12 cellular contexts compared by ENCODE assay signal in the genomic region with DNA sequence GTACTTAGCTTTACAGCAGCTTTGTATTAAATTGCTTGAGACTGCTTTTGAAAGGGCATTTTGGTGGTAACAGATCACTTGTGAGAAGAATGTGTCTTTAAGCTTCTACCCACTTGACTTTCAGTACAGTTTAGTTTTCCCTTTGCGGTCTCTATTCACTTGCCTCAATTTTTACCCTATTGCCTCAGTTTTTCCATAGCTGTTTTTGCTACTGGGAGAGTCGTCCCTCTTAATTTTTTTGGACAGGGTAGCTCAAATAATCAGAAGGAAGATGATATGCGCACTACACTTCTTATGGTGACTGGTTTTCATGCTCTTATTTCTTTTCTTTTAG. TPM values are rescaled to one million over a fixed set of nuclear protein-coding genes. Genes with fewer than 3 reads are reported as not detected.
DNase-seq lines count a peak whose midpoint lies in the region; ATAC-seq and TF ChIP-seq lines count a peak whose summit lies in the region.
"Had no signal": no experiment of that assay in that cellular context is flagged by ENCODE, and none has a peak within 500 bp of the region (broad histone marks: within the 10 kb centered on the region; RNA-seq: fewer than 3 reads in every experiment).

No MANE protein-coding gene starts in this region.

- H3K36me3 Mint-ChIP-seq in activated CD4-positive, alpha-beta memory T cell treated with anti-CD3 and anti-CD28 coated beads for 36 hours: peaks cover 19% of the 10 kb centered on the region
- peaks cover 45% of the 10 kb centered on the region for H3K36me3 Mint-ChIP-seq in activated CD4-positive, alpha-beta memory T cell treated with anti-CD3 and anti-CD28 coated beads, Interleukin-2, amount 10 ng/mL, durations not matched to agents 7 days and 5 days (ENCODE audit: low read depth)
- peaks cover 40% of the 10 kb centered on the region for H3K36me3 Mint-ChIP-seq in activated naive CD8-positive, alpha-beta T cell treated with anti-CD3 and anti-CD28 coated beads, Interleukin-2, amount 50 U/mL, for 24 hours (ENCODE audit: low read depth)

- peak overlapping the region; percentile 44 for H3K27ac Mint-ChIP-seq in activated CD4-positive, alpha-beta memory T cell treated with anti-CD3 and anti-CD28 coated beads for 36 hours
- no peak overlapping the region for H3K27ac Mint-ChIP-seq in activated CD4-positive, alpha-beta memory T cell treated with anti-CD3 and anti-CD28 coated beads, Interleukin-2, amount 10 ng/mL, durations not matched to agents 7 days and 5 days
- H3K27ac Mint-ChIP-seq in activated naive CD8-positive, alpha-beta T cell treated with anti-CD3 and anti-CD28 coated beads, Interleukin-2, amount 50 U/mL, for 24 hours: peak overlapping the region; percentile 98

- no peaks in the 10 kb centered on the region for H4K20me1 ChIP-seq in KMS-11 (ENCODE audit: insufficient read depth)

- peaks cover 40% of the 10 kb centered on the region for H3K4me1 ChIP-seq in KMS-11 (ENCODE audit: low read depth, poor library complexity, severe bottlenecking)
- H3K4me1 ChIP-seq in spleen: peaks cover 52 to 98% (median 92%) of the 10 kb centered on the region in 6 donors

- 64 to 76% (median 67%) methylated on average over 3 of the region's 3 CpGs for WGBS in spleen, 5 donors

- no peaks in the 10 kb centered on the region for H3K9me3 ChIP-seq in spleen
- H3K9me3 ChIP-seq: ascending aorta, suprapubic skin had no signal

- POLR2A ChIA-PET in activated CD4-positive, alpha-beta memory T cell treated with anti-CD3 and anti-CD28 coated beads for 36 hours (lab: Charles Lee): interaction anchor here (0.7 to 2.9 kb wide), 6 partner anchors 11 to 113 kb away, joined by 3 to 22 read pairs (median 4); a partner anchor contains a TSS
- POLR2A ChIA-PET in activated CD4-positive, alpha-beta memory T cell treated with anti-CD3 and anti-CD28 coated beads, Interleukin-2, amount 10 ng/mL, durations not matched to agents 7 days and 5 days (lab: Charles Lee): interaction anchor here (1.1 to 3.5 kb wide), 4 partner anchors 11 to 22 kb away, joined by 3 to 19 read pairs (median 7); a partner anchor contains a TSS

- H3K79me2 ChIP-seq in KMS-11 (ENCODE audit: insufficient read depth, low read depth): peaks cover 31% of the 10 kb centered on the region

- peak; percentile 56 for ATAC-seq in activated naive CD8-positive, alpha-beta T cell treated with anti-CD3 and anti-CD28 coated beads, Interleukin-2, amount 50 U/mL, for 24 hours
- no peak for ATAC-seq in HG02642 (IDR thresholded peaks at IDR 0.05; ENCODE audit: poor library complexity, unreplicated experiment)

- no peaks in the 10 kb centered on the region for H3K27me3 Mint-ChIP-seq in activated CD4-positive, alpha-beta memory T cell treated with anti-CD3 and anti-CD28 coated beads for 36 hours
- H3K27me3 Mint-ChIP-seq in activated CD4-positive, alpha-beta memory T cell treated with anti-CD3 and anti-CD28 coated beads, Interleukin-2, amount 10 ng/mL, durations not matched to agents 7 days and 5 days: no peaks in the 10 kb centered on the region
- no peaks in the 10 kb centered on the region for H3K27me3 Mint-ChIP-seq in activated naive CD8-positive, alpha-beta T cell treated with anti-CD3 and anti-CD28 coated beads, Interleukin-2, amount 50 U/mL, for 24 hours

- H3K27ac ChIP-seq in KMS-11: no peak overlapping the region
- H3K27ac ChIP-seq in spleen: peak overlapping the region in 5 of 8 donors; percentile 2 to 75 (median 69)
- H3K27ac ChIP-seq: ascending aorta, suprapubic skin had no signal

- DNase-seq in activated CD4-positive, alpha-beta memory T cell treated with anti-CD3 and anti-CD28 coated beads for 36 hours: no peak
- no peak for DNase-seq in activated CD4-positive, alpha-beta memory T cell treated with anti-CD3 and anti-CD28 coated beads, Interleukin-2, amount 10 ng/mL, durations not matched to agents 7 days and 5 days
- no peak for DNase-seq in activated naive CD8-positive, alpha-beta T cell treated with anti-CD3 and anti-CD28 coated beads, Interleukin-2, amount 50 U/mL, for 24 hours
- DNase-seq in spleen (no peak), NCI-H1930 (lab: John Stamatoyannopoulos, UW) (no peak), DMS53 (lab: John Stamatoyannopoulos, UW) (no peak)
- DNase-seq: T1000 had no signal

- peak overlapping the region; percentile 44 for H3K4me3 Mint-ChIP-seq in activated CD4-positive, alpha-beta memory T cell treated with anti-CD3 and anti-CD28 coated beads for 36 hours
- H3K4me3 Mint-ChIP-seq in activated CD4-positive, alpha-beta memory T cell treated with anti-CD3 and anti-CD28 coated beads, Interleukin-2, amount 10 ng/mL, durations not matched to agents 7 days and 5 days: no peak overlapping the region
- peak overlapping the region; percentile 74 for H3K4me3 Mint-ChIP-seq in activated naive CD8-positive, alpha-beta T cell treated with anti-CD3 and anti-CD28 coated beads, Interleukin-2, amount 50 U/mL, for 24 hours

- intact Hi-C loops in activated CD4-positive, alpha-beta memory T cell treated with anti-CD3 and anti-CD28 coated beads for 36 hours (cut with micrococcal nuclease): loop anchor here (1.0 to 10.0 kb wide), 6 partner anchors 108 to 1661 kb away; a partner anchor contains a TSS
- intact Hi-C loops in spleen (cut with DNase I; ENCODE audit: low total_unique reads): no loop called here

- no peak overlapping the region for H2AFZ ChIP-seq in KMS-11 (ENCODE audit: low read depth)

- no peaks in the 10 kb centered on the region for H3K9me3 Mint-ChIP-seq in activated CD4-positive, alpha-beta memory T cell treated with anti-CD3 and anti-CD28 coated beads for 36 hours
- H3K9me3 Mint-ChIP-seq in activated CD4-positive, alpha-beta memory T cell treated with anti-CD3 and anti-CD28 coated beads, Interleukin-2, amount 10 ng/mL, durations not matched to agents 7 days and 5 days: no peaks in the 10 kb centered on the region
- no peaks in the 10 kb centered on the region for H3K9me3 Mint-ChIP-seq in activated naive CD8-positive, alpha-beta T cell treated with anti-CD3 and anti-CD28 coated beads, Interleukin-2, amount 50 U/mL, for 24 hours

- no peak for TF ChIP-seq POLR2A in spleen (IDR thresholded peaks at IDR 0.05)

- CTCF ChIA-PET in activated CD4-positive, alpha-beta memory T cell treated with anti-CD3 and anti-CD28 coated beads for 36 hours (lab: Charles Lee): interaction anchor here (0.6 to 2.0 kb wide), 12 partner anchors 9 to 464 kb away, joined by 3 to 15 read pairs (median 3); a partner anchor contains a TSS
- CTCF ChIA-PET in activated CD4-positive, alpha-beta memory T cell treated with anti-CD3 and anti-CD28 coated beads, Interleukin-2, amount 10 ng/mL, durations not matched to agents 7 days and 5 days (lab: Charles Lee): interaction anchor here (0.6 to 2.0 kb wide), 5 partner anchors 8 to 113 kb away, joined by 3 to 8 read pairs (median 4); no protein-coding TSS in a partner anchor

- H3K27me3 ChIP-seq in KMS-11 (ENCODE audit: insufficient read depth, low read depth) (no peaks in the 10 kb centered on the region), spleen (replicated peaks in 1 of 7) (no peaks in the 10 kb centered on the region)
- H3K27me3 ChIP-seq: ascending aorta, suprapubic skin had no signal

- H3K4me3 ChIP-seq in KMS-11 (IDR thresholded peaks at IDR 0.05; ENCODE audit: insufficient read depth, low read depth, low read length): no peak overlapping the region
- peak overlapping the region in 1 of 8 donors; percentile 22 for H3K4me3 ChIP-seq in spleen
- H3K4me3 ChIP-seq: ascending aorta, lung, suprapubic skin had no signal

- peaks cover 62% of the 10 kb centered on the region for H3K4me1 Mint-ChIP-seq in activated CD4-positive, alpha-beta memory T cell treated with anti-CD3 and anti-CD28 coated beads for 36 hours (ENCODE audit: low read depth)
- H3K4me1 Mint-ChIP-seq in activated CD4-positive, alpha-beta memory T cell treated with anti-CD3 and anti-CD28 coated beads, Interleukin-2, amount 10 ng/mL, durations not matched to agents 7 days and 5 days: peaks cover 36% of the 10 kb centered on the region
- H3K4me1 Mint-ChIP-seq in activated naive CD8-positive, alpha-beta T cell treated with anti-CD3 and anti-CD28 coated beads, Interleukin-2, amount 50 U/mL, for 24 hours: peaks cover 80% of the 10 kb centered on the region

- H3K4me2 ChIP-seq in KMS-11: peak overlapping the region; percentile 37; the same call in 1 of the 2 replicates

- no peak overlapping the region for H3K9ac ChIP-seq in KMS-11

- TF ChIP-seq CTCF in KMS-11 (conservative IDR thresholded peaks at IDR 0.05; ENCODE audit: low read depth, low read length): no peak
- no peak for TF ChIP-seq CTCF in spleen (IDR thresholded peaks at IDR 0.05 in 8 of 11, conservative IDR thresholded peaks at IDR 0.05 in 3 of 11)

- H3K36me3 ChIP-seq in KMS-11 (ENCODE audit: insufficient read depth) (no peaks in the 10 kb centered on the region), spleen (peaks cover 0 to 64% (median 24%) of the 10 kb centered on the region in 6 donors)

RNA-seq across cellular contexts. Expression of a gene that starts 18.8 kb away (rescaled TPM):
- total RNA-seq in activated CD4-positive, alpha-beta memory T cell treated with anti-CD3 and anti-CD28 coated beads for 36 hours: 10 to 100 TPM; 12.4 to 13.5 TPM
- total RNA-seq in activated CD4-positive, alpha-beta memory T cell treated with anti-CD3 and anti-CD28 coated beads, Interleukin-2, amount 10 ng/mL, durations not matched to agents 7 days and 5 days: 10 to 100 TPM; 20.9 to 21.4 TPM
- total RNA-seq in spleen: 100 to 1,000 TPM in 3 of 7 donors, 10 to 100 TPM in 4; 62.8 to 178 (median 100.0) TPM
- 10 to 100 TPM; 18.1 to 23.8 (median 20.7) TPM for polyA plus RNA-seq in spleen
